29 cellular contexts compared by ENCODE assay signal in genomic region chr9:126338945-126339344, GRCh38. TPM values are rescaled to one million over a fixed set of nuclear protein-coding genes. Genes with fewer than 3 reads are reported as not detected.
DNase-seq lines count a peak whose midpoint lies in the region; ATAC-seq, FAIRE-seq and TF ChIP-seq lines count a peak whose summit lies in the region.
"Had no signal": no experiment of that assay in that cellular context is flagged by ENCODE, and none has a peak within 500 bp of the region (broad histone marks: within the 10 kb centered on the region; RNA-seq: fewer than 3 reads in every experiment).

No MANE protein-coding gene starts in this region.

- H4K20me1 ChIP-seq in Loucy (ENCODE audit: insufficient read depth, low read length, poor library complexity, severe bottlenecking): peaks cover 17% of the 10 kb centered on the region

- H3K79me2 ChIP-seq in Loucy (ENCODE audit: insufficient read depth, low read length): peaks cover 93% of the 10 kb centered on the region

- peak overlapping the region; percentile 55 for H3K9ac ChIP-seq in Loucy (ENCODE audit: low read depth, low read length, poor library complexity, severe bottlenecking)
- H3K9ac ChIP-seq in iPS-20b (ENCODE audit: low read depth, low read length): peak overlapping the region; percentile 33; the same call in 1 of the 2 replicates

- H3K9me3 Mint-ChIP-seq in CD8-positive, alpha-beta T cell: no peaks in the 10 kb centered on the region
- no peaks in the 10 kb centered on the region for H3K9me3 Mint-ChIP-seq in stimulated activated effector memory CD8-positive, alpha-beta T cell treated with anti-CD3 and anti-CD28 coated beads, Interleukin-12 subunit alpha, Interleukin-12 subunit beta, amount 100 ng/mL, for 72 hours
- H3K9me3 Mint-ChIP-seq: activated CD4-positive, alpha-beta T cell treated with anti-CD3 and anti-CD28 coated beads, Interleukin-2, amount 10 ng/mL, durations not matched to agents 7 days and 5 days; mesothelial cell of epicardium; naive B cell; type B pancreatic cell had no signal

- POLR2A ChIA-PET in CD8-positive, alpha-beta T cell (lab: Charles Lee): no interaction called here

- peak overlapping the region; percentile 75 for H3K4me2 ChIP-seq in Loucy (ENCODE audit: low read depth, low read length, poor library complexity, severe bottlenecking)
- H3K4me2 ChIP-seq: smooth muscle cell had no signal

- H3K9me3 ChIP-seq in CD8-positive, alpha-beta T cell (ENCODE audit: low read length): no peaks in the 10 kb centered on the region
- no peaks in the 10 kb centered on the region for H3K9me3 ChIP-seq in Loucy (ENCODE audit: insufficient read depth, low read depth, low read length)
- H3K9me3 ChIP-seq in iPS-20b (ENCODE audit: insufficient read depth, low read depth, low read length): no peaks in the 10 kb centered on the region
- H3K9me3 ChIP-seq in pancreas: no peaks in the 10 kb centered on the region
- H3K9me3 ChIP-seq: breast epithelium, stomach had no signal

- H3K4me3 ChIP-seq in CD8-positive, alpha-beta T cell (ENCODE audit: low read depth, low read length): no peak overlapping the region
- peak overlapping the region; percentile 56 for H3K4me3 ChIP-seq in Loucy (ENCODE audit: low read length, poor library complexity, severe bottlenecking)
- no peak overlapping the region for H3K4me3 ChIP-seq in iPS-20b (ENCODE audit: low read length)
- no peak overlapping the region for H3K4me3 ChIP-seq in pancreas
- H3K4me3 ChIP-seq: breast epithelium, smooth muscle cell, stomach had no signal

- no peaks in the 10 kb centered on the region for H3K4me1 ChIP-seq in CD8-positive, alpha-beta T cell (ENCODE audit: insufficient read depth, low read length)
- H3K4me1 ChIP-seq in Loucy (ENCODE audit: insufficient read depth, low read length, poor library complexity, severe bottlenecking) (peaks cover 47% of the 10 kb centered on the region), iPS-20b (ENCODE audit: insufficient read depth, low read length) (peaks cover 17% of the 10 kb centered on the region; the same call in 1 of the 2 replicates), pancreas (peaks cover 0 to 7% (median 0%) of the 10 kb centered on the region in 3 donors)
- H3K4me1 ChIP-seq: breast epithelium had no signal

- peaks cover 6% of the 10 kb centered on the region for H3K36me3 ChIP-seq in CD8-positive, alpha-beta T cell (ENCODE audit: insufficient read depth, low read length)
- H3K36me3 ChIP-seq in Loucy (ENCODE audit: insufficient read depth, low read length) (peaks cover 35% of the 10 kb centered on the region; the same call in 1 of the 2 replicates), iPS-20b (ENCODE audit: insufficient read depth, low read depth, low read length) (no peaks in the 10 kb centered on the region), pancreas (peaks cover 0 to 4% (median 0%) of the 10 kb centered on the region in 3 donors)
- H3K36me3 ChIP-seq: breast epithelium had no signal

- H3K36me3 Mint-ChIP-seq in CD8-positive, alpha-beta T cell: peaks cover 51% of the 10 kb centered on the region
- no peaks in the 10 kb centered on the region for H3K36me3 Mint-ChIP-seq in stimulated activated effector memory CD8-positive, alpha-beta T cell treated with anti-CD3 and anti-CD28 coated beads, Interleukin-12 subunit alpha, Interleukin-12 subunit beta, amount 100 ng/mL, for 72 hours

- no peaks in the 10 kb centered on the region for H3F3A ChIP-seq in Loucy (ENCODE audit: low read depth)

- ATAC-seq in CD8-positive, alpha-beta T cell: no peak
- ATAC-seq in stimulated activated effector memory CD8-positive, alpha-beta T cell treated with anti-CD3 and anti-CD28 coated beads, Interleukin-12 subunit alpha, Interleukin-12 subunit beta, amount 100 ng/mL, for 72 hours: no peak
- no peak for ATAC-seq in pancreas
- ATAC-seq in HG03439 (IDR thresholded peaks at IDR 0.05; ENCODE audit: unreplicated experiment): no peak
- ATAC-seq: left lobe of liver had no signal

- CTCF ChIA-PET in CD8-positive, alpha-beta T cell (lab: Charles Lee): interaction anchor here (1.0 to 1.7 kb wide), 4 partner anchors 10 to 162 kb away, joined by 3 to 4 read pairs (median 4); partner anchors contain the start of gene MVB12B

- H2AFZ ChIP-seq in Loucy (ENCODE audit: low read length): no peak overlapping the region

- peak in 1 of 7 experiments; percentile 32 for DNase-seq in CD8-positive, alpha-beta T cell
- DNase-seq in stimulated activated effector memory CD8-positive, alpha-beta T cell treated with anti-CD3 and anti-CD28 coated beads, Interleukin-12 subunit alpha, Interleukin-12 subunit beta, amount 100 ng/mL, for 72 hours (ENCODE audit: low spot score in 2 of 2): no peak
- no peak for DNase-seq in pancreas
- DNase-seq in GM19239 (ENCODE audit: insufficient read length, low spot score): no peak
- DNase-seq: activated CD4-positive, alpha-beta T cell treated with anti-CD3 and anti-CD28 coated beads, Interleukin-2, amount 10 ng/mL, durations not matched to agents 7 days and 5 days; activated naive CD4-positive, alpha-beta T cell treated with Interleukin-2 at 50 U/mL for 16 hours; Calu3; naive B cell; NCI-H1092; NCI-H1694 treated with DMSO at 0.1 percent for 48 hours; occipital lobe; stimulated activated CD4-positive, alpha-beta T cell treated with anti-CD3 and anti-CD28 coated beads, Interleukin-1b, Interleukin-23, amount 100 ng/mL, for 48 hours; stimulated activated CD8-positive, alpha-beta memory T cell treated with anti-CD3 and anti-CD28 coated beads, Interleukin-4, amount 100 ng/mL, for 48 hours; stomach; SW 1271; T1000; WERI-Rb-1 had no signal

- H3K4me1 Mint-ChIP-seq in CD8-positive, alpha-beta T cell (ENCODE audit: low read depth): peaks cover 33% of the 10 kb centered on the region
- H3K4me1 Mint-ChIP-seq in stimulated activated effector memory CD8-positive, alpha-beta T cell treated with anti-CD3 and anti-CD28 coated beads, Interleukin-12 subunit alpha, Interleukin-12 subunit beta, amount 100 ng/mL, for 72 hours: peaks cover 50% of the 10 kb centered on the region

- peak overlapping the region; percentile 56 for H3K27ac Mint-ChIP-seq in CD8-positive, alpha-beta T cell
- peak overlapping the region; percentile 49 for H3K27ac Mint-ChIP-seq in stimulated activated effector memory CD8-positive, alpha-beta T cell treated with anti-CD3 and anti-CD28 coated beads, Interleukin-12 subunit alpha, Interleukin-12 subunit beta, amount 100 ng/mL, for 72 hours
- H3K27ac Mint-ChIP-seq: activated CD4-positive, alpha-beta T cell treated with anti-CD3 and anti-CD28 coated beads, Interleukin-2, amount 10 ng/mL, durations not matched to agents 7 days and 5 days; mesothelial cell of epicardium had no signal

- H3K27me3 ChIP-seq in CD8-positive, alpha-beta T cell (ENCODE audit: insufficient read depth, low read length): no peaks in the 10 kb centered on the region
- H3K27me3 ChIP-seq in Loucy (ENCODE audit: insufficient read depth, low read length, poor library complexity, severe bottlenecking) (no peaks in the 10 kb centered on the region), iPS-20b (ENCODE audit: insufficient read depth, low read length) (no peaks in the 10 kb centered on the region), pancreas (no peaks in the 10 kb centered on the region)
- H3K27me3 ChIP-seq: breast epithelium, stomach had no signal

- no peaks in the 10 kb centered on the region for H3K27me3 Mint-ChIP-seq in CD8-positive, alpha-beta T cell (ENCODE audit: low read depth)
- H3K27me3 Mint-ChIP-seq: activated CD4-positive, alpha-beta T cell treated with anti-CD3 and anti-CD28 coated beads, Interleukin-2, amount 10 ng/mL, durations not matched to agents 7 days and 5 days; type B pancreatic cell had no signal

- no peaks in the 10 kb centered on the region for H3K9me2 ChIP-seq in Loucy (replicated peaks; ENCODE audit: low read depth, low read length)

- no peak overlapping the region for H3K27ac ChIP-seq in CD8-positive, alpha-beta T cell (ENCODE audit: low read depth, low read length)
- no peak overlapping the region for H3K27ac ChIP-seq in iPS-20b (ENCODE audit: low read length)
- no peak overlapping the region for H3K27ac ChIP-seq in pancreas
- H3K27ac ChIP-seq: breast epithelium, WERI-Rb-1 had no signal

- intact Hi-C loops in CD8-positive, alpha-beta T cell (cut with DNase I, micrococcal nuclease): no loop called here
- intact Hi-C loops in pancreas (cut with DNase I): no loop called here

- no peak for TF ChIP-seq CTCF in CD8-positive, alpha-beta T cell (IDR thresholded peaks at IDR 0.05)
- TF ChIP-seq CTCF in Loucy (conservative IDR thresholded peaks at IDR 0.05; ENCODE audit: low read length) (no peak), pancreas (IDR thresholded peaks at IDR 0.05) (no peak)

- WGBS in pancreas, 2 donors: 67 to 68% methylated on average over 3 of the region's 3 CpGs

- no peak overlapping the region for H3K4me3 Mint-ChIP-seq in CD8-positive, alpha-beta T cell
- no peak overlapping the region for H3K4me3 Mint-ChIP-seq in stimulated activated effector memory CD8-positive, alpha-beta T cell treated with anti-CD3 and anti-CD28 coated beads, Interleukin-12 subunit alpha, Interleukin-12 subunit beta, amount 100 ng/mL, for 72 hours
- H3K4me3 Mint-ChIP-seq: activated CD4-positive, alpha-beta T cell treated with anti-CD3 and anti-CD28 coated beads, Interleukin-2, amount 10 ng/mL, durations not matched to agents 7 days and 5 days; mesothelial cell of epicardium had no signal

- FAIRE-seq in pancreas (lab: Jason Lieb, UNC) (no peak), GM19239 (lab: Jason Lieb, UNC) (no peak)
- FAIRE-seq: colon, frontal cortex, GM18507, RCC 7860 had no signal

RNA-seq across cellular contexts. Expression of gene MVB12B, which starts 12.3 kb away (rescaled TPM):
- total RNA-seq in CD8-positive, alpha-beta T cell: 10 to 100 TPM; 25.7 to 26.9 TPM
- 1 to 10 TPM; 2.6 to 6.7 (median 4.2) TPM for total RNA-seq in pancreas
- 1 to 10 TPM; 2.7 to 2.9 TPM for polyA plus RNA-seq in pancreas
